ENCODE assay signal across 8 cellular contexts in genomic region chr18:80147418-80148315, GRCh38. TPM values are rescaled to one million over a fixed set of nuclear protein-coding genes. Genes with fewer than 3 reads are reported as not detected.
DNase-seq lines count a peak whose midpoint lies in the region; ATAC-seq lines count a peak whose summit lies in the region.

No MANE protein-coding gene starts in this region.

- no peaks in the 10 kb centered on the region for H3K36me3 ChIP-seq in Karpas-422 (ENCODE audit: insufficient read depth, low read length)
- no peaks in the 10 kb centered on the region for H3K36me3 ChIP-seq in urinary bladder (ENCODE audit: insufficient read depth)

- WGBS in urinary bladder = 21% methylated on average over 52 of the region's 52 CpGs

- no peaks in the 10 kb centered on the region for H4K20me1 ChIP-seq in Karpas-422 (ENCODE audit: insufficient read depth, low read depth, low read length)

- intact Hi-C loops in left cardiac atrium (cut with DNase I) = no loop called here

- no peaks in the 10 kb centered on the region for H3K79me2 ChIP-seq in Karpas-422 (ENCODE audit: low read length)

- H3K4me1 ChIP-seq in Karpas-422 (ENCODE audit: low read length) = peaks cover 24% of the 10 kb centered on the region
- H3K4me1 ChIP-seq in urinary bladder (ENCODE audit: insufficient read depth) = peaks cover 4% of the 10 kb centered on the region

- H3K9me2 ChIP-seq in Karpas-422 (replicated peaks; ENCODE audit: insufficient read depth, low read length) = no peaks in the 10 kb centered on the region

- H3K9me3 ChIP-seq in Karpas-422 (ENCODE audit: low read length) = no peaks in the 10 kb centered on the region

- no peak overlapping the region for H3K4me2 ChIP-seq in Karpas-422 (ENCODE audit: low read depth, low read length, poor library complexity, severe bottlenecking)

- peak; percentile 72 for ATAC-seq in GM21526 (IDR thresholded peaks at IDR 0.05; ENCODE audit: low FRiP score, unreplicated experiment)
- peak; percentile 90 to 95 for ATAC-seq in left cardiac atrium

- H3K9ac ChIP-seq in Karpas-422 (ENCODE audit: low read length) = no peak overlapping the region

- DNase-seq in DMS 273 (lab: John Stamatoyannopoulos, UW; ENCODE audit: unreplicated experiment) (peak; percentile 95), Karpas-422 (peak; percentile 62), SKM-1 treated with dmso at 0.1 percent for 144 hours (lab: John Stamatoyannopoulos, UW; ENCODE audit: unreplicated experiment) (peak; percentile 43), amniotic epithelial cell (ENCODE audit: low read depth) (peak; percentile 63), left cardiac atrium (peak; percentile 87), pulmonary artery endothelial cell (ENCODE audit: low read depth, low spot score) (peak; percentile 20)

- H3K27ac ChIP-seq in Karpas-422 (ENCODE audit: low read length) (no peak overlapping the region), urinary bladder (ENCODE audit: low read depth) (no peak overlapping the region)

- no peak overlapping the region for H2AFZ ChIP-seq in Karpas-422 (ENCODE audit: low read length)

- H3K4me3 ChIP-seq in Karpas-422 (ENCODE audit: low read length) = no peak overlapping the region
- peak overlapping the region; percentile 51 for H3K4me3 ChIP-seq in urinary bladder (ENCODE audit: low read depth, low read length)

- no peaks in the 10 kb centered on the region for H3K27me3 ChIP-seq in Karpas-422 (ENCODE audit: low read length)

RNA-seq across cellular contexts. Expression of gene ADNP2, which starts 38.6 kb away (rescaled TPM):
- 11.5 and 15.5 TPM in 2 replicates for total RNA-seq in Karpas-422 (2014; rRNA removed; shearing (Covaris generic); ENCODE audit: low replicate concordance)
- total RNA-seq in left cardiac atrium = 10 to 100 TPM; 10.0 to 13.7 TPM
- total RNA-seq in pulmonary artery endothelial cell = 17.3 and 17.7 TPM in 2 replicates
- 23.7 TPM for total RNA-seq in urinary bladder
- 11.2 TPM for polyA plus RNA-seq in urinary bladder

Comparison
In these comparisons a context has a peak if more than half of its experiments do, and no peak if none do; other contexts are left out.
1. DNase-seq: peak in every context shown above with its lines; median percentile 95 in DMS 273; 87 in left cardiac atrium; 63 in amniotic epithelial cell; 62 in Karpas-422; 43 in SKM-1 treated with dmso at 0.1 percent for 144 hours; 20 in pulmonary artery endothelial cell.